1 cellular context compared by ENCODE assay signal in genomic region chr16:12090162-12090552, GRCh38.
TF ChIP-seq lines count a peak whose summit lies in the region.

No MANE protein-coding gene starts in this region.

TF ChIP-seq in HepG2, 621 proteins besides CTCF, POLR2A, EP300 and RAD21 (continued from another document):
- TF ChIP-seq MIER3 (CRISPR knock-in tag; IDR thresholded peaks at IDR 0.05; ENCODE audit: borderline replicate concordance) (no peak), PATZ1 (CRISPR knock-in tag; IDR thresholded peaks at IDR 0.05) (no peak), ZNF513 (CRISPR knock-in tag; conservative IDR thresholded peaks at IDR 0.05) (no peak), SETDB1 (CRISPR knock-in tag; IDR thresholded peaks at IDR 0.05; ENCODE audit: borderline replicate concordance) (no peak), NR0B2 (CRISPR knock-in tag; IDR thresholded peaks at IDR 0.05) (no peak), ZNF446 (CRISPR knock-in tag; IDR thresholded peaks at IDR 0.05) (no peak), SATB2 (CRISPR knock-in tag; IDR thresholded peaks at IDR 0.05) (no peak), HNRNPL (IDR thresholded peaks at IDR 0.05; ENCODE audit: low read depth, low read length) (no peak), ZNF432 (CRISPR knock-in tag; IDR thresholded peaks at IDR 0.05; ENCODE audit: borderline replicate concordance) (no peak), REPIN1 (CRISPR knock-in tag; IDR thresholded peaks at IDR 0.05; ENCODE audit: borderline replicate concordance, low read depth) (no peak), ZNF772 (CRISPR knock-in tag; IDR thresholded peaks at IDR 0.05) (no peak), HNRNPH1 (optimal IDR thresholded peaks at IDR 0.05; ENCODE audit: low read depth, low read length) (no peak)
